26 cellular contexts compared by ENCODE assay signal in the genomic region with DNA sequence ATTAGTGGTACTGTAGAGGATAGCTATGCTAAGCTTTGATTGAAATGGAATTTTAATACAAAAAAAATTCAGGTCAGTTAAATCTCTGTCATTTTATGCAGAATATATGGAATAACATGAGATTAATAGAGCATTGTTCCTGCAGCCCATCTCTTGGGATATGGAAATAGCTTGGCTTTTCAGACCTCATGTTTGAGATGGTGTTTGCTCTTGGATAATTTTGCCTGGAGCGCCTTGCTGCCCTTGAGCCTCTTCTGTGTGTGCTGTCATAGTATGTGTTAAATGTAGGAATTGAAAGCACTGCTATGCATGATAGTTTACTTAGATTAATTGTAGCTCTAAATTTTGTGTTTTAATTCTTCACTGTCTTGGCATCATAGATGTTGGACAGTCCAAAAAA.
"Had no signal": no experiment of that assay in that cellular context is flagged by ENCODE, and none has a peak within 500 bp of the region (broad histone marks: within the 10 kb centered on the region; RNA-seq: fewer than 3 reads in every experiment).

No MANE protein-coding gene starts in this region.

- H3K36me3 ChIP-seq: ascending aorta, Peyer's patch, SJCRH30 had no signal

- H3K27ac ChIP-seq: ascending aorta, body of pancreas, Peyer's patch, RWPE1, SJCRH30 had no signal

- H3K9me3 Mint-ChIP-seq: activated B cell treated with CpG ODN at 0.5 μM for 24 hours; activated CD4-positive, alpha-beta memory T cell treated with anti-CD3 and anti-CD28 coated beads for 36 hours; activated CD4-positive, alpha-beta T cell treated with anti-CD3 and anti-CD28 coated beads, Interleukin-2, amount 10 ng/mL, durations not matched to agents 7 days and 5 days; activated naive CD4-positive, alpha-beta T cell treated with anti-CD3 and anti-CD28 coated beads, Interleukin-2, amount 50 U/mL, for 72 hours; activated naive CD8-positive, alpha-beta T cell treated with anti-CD3 and anti-CD28 coated beads, Interleukin-2, amount 50 U/mL, for 24 hours; activated T-cell treated with anti-CD3 and anti-CD28 coated beads, Interleukin-2, amount 50 U/mL, for 4 hours; central memory CD8-positive, alpha-beta T cell; IgD-negative memory B cell had no signal

- H3K9me3 ChIP-seq: ascending aorta, body of pancreas, Peyer's patch, SJCRH30 had no signal

- H3K36me3 Mint-ChIP-seq: activated CD4-positive, alpha-beta memory T cell treated with anti-CD3 and anti-CD28 coated beads for 36 hours had no signal

- H3K4me1 ChIP-seq: ascending aorta, SJCRH30 had no signal

- DNase-seq: activated B cell treated with CpG ODN at 0.5 μM for 24 hours; activated CD4-positive, alpha-beta memory T cell treated with anti-CD3 and anti-CD28 coated beads for 36 hours; activated CD4-positive, alpha-beta T cell treated with anti-CD3 and anti-CD28 coated beads for 1 hour; activated CD4-positive, alpha-beta T cell treated with anti-CD3 and anti-CD28 coated beads, Interleukin-2, amount 10 ng/mL, durations not matched to agents 7 days and 5 days; activated CD8-positive, alpha-beta memory T cell treated with anti-CD3 and anti-CD28 coated beads for 24 hours; activated effector memory CD4-positive, alpha-beta T cell treated with anti-CD3 and anti-CD28 coated beads, Interleukin-2, amount 50 U/mL, for 16 hours; activated naive CD4-positive, alpha-beta T cell treated with Interleukin-2 at 50 U/mL for 16 hours; activated naive CD8-positive, alpha-beta T cell treated with anti-CD3 and anti-CD28 coated beads, Interleukin-2, amount 50 U/mL, for 24 hours; activated T-cell treated with anti-CD3 and anti-CD28 coated beads, Interleukin-2, amount 50 U/mL, for 4 hours; amniotic stem cell; body of pancreas; KG1; NCI-H1092; NCI-H2107; NCI-H226; NK-92 treated with Interleukin-12 subunit alpha and Interleukin-12 subunit beta, amount 100 ng/mL, for 24 hours; OCI-M1; Peyer's patch; Right ventricle myocardium superior had no signal

- H3K27ac Mint-ChIP-seq: activated B cell treated with CpG ODN at 0.5 μM for 24 hours; activated CD4-positive, alpha-beta memory T cell treated with anti-CD3 and anti-CD28 coated beads for 36 hours; activated CD4-positive, alpha-beta T cell treated with anti-CD3 and anti-CD28 coated beads, Interleukin-2, amount 10 ng/mL, durations not matched to agents 7 days and 5 days; activated naive CD4-positive, alpha-beta T cell treated with anti-CD3 and anti-CD28 coated beads, Interleukin-2, amount 50 U/mL, for 72 hours; activated naive CD8-positive, alpha-beta T cell treated with anti-CD3 and anti-CD28 coated beads, Interleukin-2, amount 50 U/mL, for 24 hours; T-helper 1 cell treated with Interleukin-12 subunit alpha and Interleukin-12 subunit beta and Interleukin-4 antibody, amounts not matched to agents 30 μg/mL and 1 μg/mL, for 36 hours had no signal

- H3K4me3 ChIP-seq: ascending aorta, body of pancreas, Peyer's patch, SJCRH30 had no signal

- H3K27me3 Mint-ChIP-seq: activated B cell treated with CpG ODN at 0.5 μM for 24 hours; activated CD4-positive, alpha-beta memory T cell treated with anti-CD3 and anti-CD28 coated beads for 36 hours; activated CD4-positive, alpha-beta T cell treated with anti-CD3 and anti-CD28 coated beads, Interleukin-2, amount 10 ng/mL, durations not matched to agents 7 days and 5 days; activated naive CD8-positive, alpha-beta T cell treated with anti-CD3 and anti-CD28 coated beads, Interleukin-2, amount 50 U/mL, for 24 hours; central memory CD8-positive, alpha-beta T cell; IgD-negative memory B cell had no signal

- H3K27me3 ChIP-seq: ascending aorta, body of pancreas, Peyer's patch, SJCRH30 had no signal

- H3K4me3 Mint-ChIP-seq: activated B cell treated with CpG ODN at 0.5 μM for 24 hours; activated CD4-positive, alpha-beta memory T cell treated with anti-CD3 and anti-CD28 coated beads for 36 hours; activated CD4-positive, alpha-beta T cell treated with anti-CD3 and anti-CD28 coated beads, Interleukin-2, amount 10 ng/mL, durations not matched to agents 7 days and 5 days; activated naive CD8-positive, alpha-beta T cell treated with anti-CD3 and anti-CD28 coated beads, Interleukin-2, amount 50 U/mL, for 24 hours; activated T-cell treated with anti-CD3 and anti-CD28 coated beads, Interleukin-2, amount 50 U/mL, for 4 hours; central memory CD8-positive, alpha-beta T cell; IgD-negative memory B cell; T-helper 1 cell treated with Interleukin-12 subunit alpha and Interleukin-12 subunit beta and Interleukin-4 antibody, amounts not matched to agents 30 μg/mL and 1 μg/mL, for 36 hours had no signal
